ENCODE assay signal across 8 cellular contexts in genomic region chr2:29011650-29012060, GRCh38. TPM values are rescaled to one million over a fixed set of nuclear protein-coding genes. Genes with fewer than 3 reads are reported as not detected.
A peak's percentile ranks its signal among the peaks of the same experiment; 100 is the strongest.
DNase-seq lines count a peak whose midpoint lies in the region; ATAC-seq and TF ChIP-seq lines count a peak whose summit lies in the region.

No MANE protein-coding gene starts in this region.

- H3K9me3 Mint-ChIP-seq in CD4-positive, alpha-beta T cell: no peaks in the 10 kb centered on the region

- peak overlapping the region; percentile 89 for H3K4me3 Mint-ChIP-seq in CD4-positive, alpha-beta T cell

- H3K36me3 Mint-ChIP-seq in CD4-positive, alpha-beta T cell (ENCODE audit: low read depth): no peaks in the 10 kb centered on the region

- peak overlapping the region; percentile 99 for H3K27ac Mint-ChIP-seq in CD4-positive, alpha-beta T cell

- CTCF ChIA-PET in CD4-positive, alpha-beta T cell (lab: Charles Lee): interaction anchor here (0.9 to 1.6 kb wide), 3 partner anchors 30 to 1328 kb away, joined by 3 to 5 read pairs (median 4); no protein-coding TSS in a partner anchor

- TF ChIP-seq CTCF in CD4-positive, alpha-beta T cell (IDR thresholded peaks at IDR 0.05): no peak
- TF ChIP-seq CTCF in left lung (IDR thresholded peaks at IDR 0.05): no peak

- intact Hi-C loops in CD4-positive, alpha-beta T cell (cut with DNase I, micrococcal nuclease): loop anchor here (1.0 to 10.0 kb wide), 8 partner anchors 11 to 447 kb away; partner anchors contain the start of genes SPDYA (in 1 of the 2) and WDR43 (in 1 of the 2)
- intact Hi-C loops in left lung (cut with DNase I): no loop called here

- peak; percentile 68 for ATAC-seq in CD4-positive, alpha-beta T cell (ENCODE audit: poor library complexity)
- ATAC-seq in left lung (peak; percentile 79), HG03521 (IDR thresholded peaks at IDR 0.05; ENCODE audit: unreplicated experiment) (no peak), GM21526 (IDR thresholded peaks at IDR 0.05; ENCODE audit: low FRiP score, unreplicated experiment) (no peak)

- no peaks in the 10 kb centered on the region for H3K9me3 ChIP-seq in CD4-positive, alpha-beta T cell (ENCODE audit: control insufficient read depth, low read length)
- no peaks in the 10 kb centered on the region for H3K9me3 ChIP-seq in left lung

- H3K27me3 ChIP-seq in CD4-positive, alpha-beta T cell (ENCODE audit: control insufficient read depth, insufficient read depth, low read length): no peaks in the 10 kb centered on the region
- peaks cover 0 to 7% of the 10 kb centered on the region in 2 donors for H3K27me3 ChIP-seq in left lung

- no peaks in the 10 kb centered on the region for H3K27me3 Mint-ChIP-seq in CD4-positive, alpha-beta T cell

- H3K4me3 ChIP-seq in left lung: no peak overlapping the region

- DNase-seq in CD4-positive, alpha-beta T cell: peak; percentile 67 to 89 (median 74)
- DNase-seq in NCI-H82 (lab: John Stamatoyannopoulos, UW): peak; percentile 80
- peak; percentile 86 for DNase-seq in activated effector memory CD4-positive, alpha-beta T cell treated with anti-CD3 and anti-CD28 coated beads, Interleukin-2, amount 50 U/mL, for 16 hours
- DNase-seq in left lung: peak; percentile 80 to 86
- DNase-seq in stimulated activated CD8-positive, alpha-beta memory T cell treated with anti-CD3 and anti-CD28 coated beads, Interleukin-7, amount 100 ng/mL, for 24 hours (ENCODE audit: low read depth): peak; percentile 27
- no peak for DNase-seq in kidney tubule cell (ENCODE audit: low spot score)

- peak overlapping the region; percentile 81 for H3K27ac ChIP-seq in CD4-positive, alpha-beta T cell (ENCODE audit: low read depth, low read length)
- peak overlapping the region; percentile 13 to 39 for H3K27ac ChIP-seq in left lung

- H3K4me1 Mint-ChIP-seq in CD4-positive, alpha-beta T cell (ENCODE audit: low read depth): peaks cover 81% of the 10 kb centered on the region

- POLR2A ChIA-PET in CD4-positive, alpha-beta T cell (lab: Charles Lee): interaction anchor here (0.6 to 4.8 kb wide), 13 partner anchors 8 to 1247 kb away, joined by 3 to 80 read pairs (median 5); partner anchors contain the start of genes TRMT61B, WDR43 and YPEL5

- H3K36me3 ChIP-seq in left lung: no peaks in the 10 kb centered on the region

- peaks cover 19 to 68% of the 10 kb centered on the region in 2 donors for H3K4me1 ChIP-seq in left lung

RNA-seq across cellular contexts. Expression of gene TOGARAM2, which starts 30.6 kb away (rescaled TPM):
- total RNA-seq in CD4-positive, alpha-beta T cell: 1 to 10 TPM; 2.0 to 2.3 TPM
- 1 to 10 TPM; 1.5 to 7.3 TPM for total RNA-seq in left lung

Comparison
In these comparisons a context has a peak if more than half of its experiments do, and no peak if none do; other contexts are left out.
1. ATAC-seq: peak in CD4-positive, alpha-beta T cell (single experiment) and left lung (single experiment); none in HG03521 (single experiment) and GM21526 (single experiment).
2. intact Hi-C loops: an anchor here in CD4-positive, alpha-beta T cell (1.0 to 10.0 kb wide); none called in left lung.